27 cellular contexts compared by ENCODE assay signal in genomic region chr4:3662516-3662915, GRCh38.
"Had no signal": no experiment of that assay in that cellular context is flagged by ENCODE, and none has a peak within 500 bp of the region (broad histone marks: within the 10 kb centered on the region; RNA-seq: fewer than 3 reads in every experiment).

No MANE protein-coding gene starts in this region.

- H3K36me3 ChIP-seq: lower lobe of right lung, pancreas, prostate gland, stomach, thyroid gland, transverse colon, upper lobe of left lung had no signal

- H3K9me3 Mint-ChIP-seq: natural killer cell had no signal

- H3K4me3 ChIP-seq: lower lobe of right lung, pancreas, prostate gland, skin epidermis, stomach, testis, thyroid gland, transverse colon, upper lobe of left lung had no signal

- H3K4me3 Mint-ChIP-seq: naive B cell; natural killer cell; nephron progenitor cell; stimulated activated naive B cell treated with anti-CD40 and anti-IgM and Interleukin-4, amounts not matched to agents 10 μg/mL and 1 μg/mL and 100 μg/mL, for 72 hours had no signal

- ATAC-seq: left cardiac atrium; left lobe of liver; lower lobe of right lung; natural killer cell; pancreas; right cardiac atrium; sciatic nerve; stimulated activated naive B cell treated with anti-CD40 and anti-IgM and Interleukin-4, amounts not matched to agents 10 μg/mL and 1 μg/mL and 100 μg/mL, for 72 hours; stimulated activated naive CD8-positive, alpha-beta T cell treated with anti-CD3 and anti-CD28 coated beads, Interleukin-15, Interleukin-2, amounts not matched to agents 100 U/mL and 50 U/mL, for 24 hours had no signal

- H3K4me1 Mint-ChIP-seq: natural killer cell had no signal

- H3K27me3 ChIP-seq: pancreas, testis, thyroid gland, upper lobe of left lung had no signal

- H3K27ac Mint-ChIP-seq: naive B cell; natural killer cell; nephron progenitor cell; stimulated activated naive B cell treated with anti-CD40 and anti-IgM and Interleukin-4, amounts not matched to agents 10 μg/mL and 1 μg/mL and 100 μg/mL, for 72 hours had no signal

- H3K27ac ChIP-seq: lower lobe of right lung, pancreas, prostate gland, skin epidermis, stomach, testis, thyroid gland, transverse colon, upper lobe of left lung had no signal

- H3K4me1 ChIP-seq: lower lobe of right lung, pancreas, prostate gland, stomach, transverse colon, upper lobe of left lung had no signal

- H3K36me3 Mint-ChIP-seq: natural killer cell had no signal

- H3K9me3 ChIP-seq: pancreas, prostate gland, testis, thyroid gland, transverse colon had no signal

- DNase-seq: hippocampal formation; kidney glomerular epithelial cell; left cardiac atrium; lower lobe of right lung; mammary epithelial cell; mesenchymal stem cell; naive B cell; natural killer cell; nephron progenitor cell; nucleus accumbens; stimulated activated CD4-positive, alpha-beta T cell treated with anti-CD3 and anti-CD28 coated beads, Interleukin-12 subunit alpha, Interleukin-12 subunit beta, amount 100 ng/mL, for 4 hours; stimulated activated CD4-positive, alpha-beta T cell treated with anti-CD3 and anti-CD28 coated beads, Interleukin-15, amount 100 ng/mL, for 24 hours; stimulated activated CD4-positive, alpha-beta T cell treated with anti-CD3 and anti-CD28 coated beads, Interleukin-2, amount 100 ng/mL, for 24 hours; stimulated activated CD4-positive, alpha-beta T cell treated with anti-CD3 and anti-CD28 coated beads, Interleukin-4, amount 100 ng/mL, for 1 hour; stimulated activated naive B cell treated with anti-CD40 and anti-IgM and Interleukin-4, amounts not matched to agents 10 μg/mL and 1 μg/mL and 100 μg/mL, for 72 hours; stimulated activated naive CD8-positive, alpha-beta T cell treated with anti-CD3 and anti-CD28 coated beads, Interleukin-15, Interleukin-2, amounts not matched to agents 100 U/mL and 50 U/mL, for 24 hours; stomach; testis; transverse colon had no signal
